In the genomic region with DNA sequence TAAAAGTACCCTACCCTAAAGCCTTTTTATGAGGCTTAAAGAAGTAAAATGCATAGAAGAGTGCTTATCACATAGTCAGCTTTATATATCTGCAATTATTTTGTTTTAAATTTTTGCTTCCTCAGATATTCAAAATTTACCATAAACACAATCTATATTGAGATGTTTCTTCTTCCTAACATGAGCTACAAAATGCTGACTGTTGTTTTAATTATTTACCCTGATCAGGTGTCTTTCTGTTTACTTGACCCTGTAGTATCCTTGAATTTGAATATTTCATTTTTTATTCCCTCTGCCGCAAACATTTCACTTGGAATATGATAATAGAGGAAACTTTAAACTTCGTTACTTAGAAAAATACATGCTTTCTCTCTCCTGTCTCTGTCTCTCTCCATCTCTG, we compare ENCODE assay signal across 8 cellular contexts.
"Had no signal": no experiment of that assay in that cellular context is flagged by ENCODE, and none has a peak within 500 bp of the region (broad histone marks: within the 10 kb centered on the region; RNA-seq: fewer than 3 reads in every experiment).

No MANE protein-coding gene starts in this region.

- H3K27ac ChIP-seq: GM23248, KMS-11 had no signal

- DNase-seq: GM23248, H9, HCEC 1CT, KBM-7 had no signal

- H3K9ac ChIP-seq: GM23248, KMS-11 had no signal

- H3K4me3 ChIP-seq: GM23248 had no signal

- FAIRE-seq: H1, H54, HTR-8/SVneo had no signal

- H2AFZ ChIP-seq: GM23248 had no signal

- H3K4me2 ChIP-seq: KMS-11 had no signal
